In the genomic region with DNA sequence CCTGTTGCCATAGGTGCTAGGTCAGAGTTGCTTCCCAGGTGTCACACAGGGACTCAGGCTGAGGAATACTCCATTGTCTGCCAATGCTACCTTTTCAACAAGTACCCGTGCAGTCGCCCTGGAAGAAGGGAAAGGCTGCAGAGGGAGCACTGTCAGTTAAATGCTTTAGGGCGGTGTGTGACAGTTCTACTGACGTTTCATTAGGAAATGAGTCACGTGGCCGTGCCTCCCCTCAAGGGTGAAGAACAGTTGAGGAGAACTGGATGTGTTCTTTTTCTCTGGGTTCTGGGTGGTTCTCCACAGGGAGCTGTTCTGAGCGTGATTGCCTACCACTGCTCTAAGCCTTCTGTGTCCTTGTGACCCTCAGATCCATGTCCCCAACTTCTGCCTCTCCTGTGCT, we compare ENCODE assay signal across 1 cellular context.
TF ChIP-seq lines count a peak whose summit lies in the region.

No MANE protein-coding gene starts in this region.

TF ChIP-seq in K562, 482 proteins besides CTCF, POLR2A, EP300 and RAD21 (continued from another document):
- TF ChIP-seq, protein P1, sequence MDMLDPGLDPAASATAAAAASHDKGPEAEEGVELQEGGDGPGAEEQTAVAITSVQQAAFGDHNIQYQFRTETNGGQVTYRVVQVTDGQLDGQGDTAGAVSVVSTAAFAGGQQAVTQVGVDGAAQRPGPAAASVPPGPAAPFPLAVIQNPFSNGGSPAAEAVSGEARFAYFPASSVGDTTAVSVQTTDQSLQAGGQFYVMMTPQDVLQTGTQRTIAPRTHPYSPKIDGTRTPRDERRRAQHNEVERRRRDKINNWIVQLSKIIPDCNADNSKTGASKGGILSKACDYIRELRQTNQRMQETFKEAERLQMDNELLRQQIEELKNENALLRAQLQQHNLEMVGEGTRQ (CRISPR knock-in tag; IDR thresholded peaks at IDR 0.05), result 0 out of 2 replicates have a peak, but pooled peaks have one; percentile 28
- TF ChIP-seq, protein P2, sequence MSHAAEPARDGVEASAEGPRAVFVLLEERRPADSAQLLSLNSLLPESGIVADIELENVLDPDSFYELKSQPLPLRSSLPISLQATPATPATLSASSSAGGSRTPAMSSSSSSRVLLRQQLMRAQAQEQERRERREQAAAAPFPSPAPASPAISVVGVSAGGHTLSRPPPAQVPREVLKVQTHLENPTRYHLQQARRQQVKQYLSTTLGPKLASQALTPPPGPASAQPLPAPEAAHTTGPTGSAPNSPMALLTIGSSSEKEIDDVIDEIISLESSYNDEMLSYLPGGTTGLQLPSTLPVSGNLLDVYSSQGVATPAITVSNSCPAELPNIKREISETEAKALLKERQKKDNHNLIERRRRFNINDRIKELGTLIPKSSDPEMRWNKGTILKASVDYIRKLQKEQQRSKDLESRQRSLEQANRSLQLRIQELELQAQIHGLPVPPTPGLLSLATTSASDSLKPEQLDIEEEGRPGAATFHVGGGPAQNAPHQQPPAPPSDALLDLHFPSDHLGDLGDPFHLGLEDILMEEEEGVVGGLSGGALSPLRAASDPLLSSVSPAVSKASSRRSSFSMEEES (CRISPR knock-in tag; IDR thresholded peaks at IDR 0.05), result peak; percentile 1; the same call in 1 of the 2 replicates
- TF ChIP-seq ZNF561 (CRISPR knock-in tag; conservative IDR thresholded peaks at IDR 0.05), result no peak
TF ChIP-seq in K562: peak in this region for 2.
